Comparison of ENCODE assay signal across 10 cellular contexts in genomic region chr11:59918987-59919589, GRCh38. TPM values are rescaled to one million over a fixed set of nuclear protein-coding genes. Genes with fewer than 3 reads are reported as not detected.
DNase-seq lines count a peak whose midpoint lies in the region; ATAC-seq and TF ChIP-seq lines count a peak whose summit lies in the region.
"Had no signal": no experiment of that assay in that cellular context is flagged by ENCODE, and none has a peak within 500 bp of the region (broad histone marks: within the 10 kb centered on the region; RNA-seq: fewer than 3 reads in every experiment).

No MANE protein-coding gene starts in this region.

- H3K9me3 ChIP-seq in neural progenitor cell (ENCODE audit: low read depth): no peaks in the 10 kb centered on the region

- no peak overlapping the region for H3K4me3 Mint-ChIP-seq in neural progenitor cell

- TF ChIP-seq CTCF in GM06990 (IDR thresholded peaks at IDR 0.05; ENCODE audit: insufficient read depth, low read length, poor library complexity, severe bottlenecking): peak; percentile 59
- peak; percentile 65 for TF ChIP-seq CTCF in cardiac fibroblast (IDR thresholded peaks at IDR 0.05; ENCODE audit: low read depth, low read length)
- peak; percentile 62 for TF ChIP-seq CTCF in neural progenitor cell (IDR thresholded peaks at IDR 0.05)
- TF ChIP-seq CTCF in coronary artery (IDR thresholded peaks at IDR 0.05): no peak

- H3K4me1 Mint-ChIP-seq in neural progenitor cell: no peaks in the 10 kb centered on the region

- no peaks in the 10 kb centered on the region for H4K20me1 ChIP-seq in neural progenitor cell (ENCODE audit: low read depth)

- H3K4me3 ChIP-seq in GM06990 (replicated peaks; ENCODE audit: low read depth, low read length) (no peak overlapping the region), cardiac fibroblast (replicated peaks in 1 of 2; ENCODE audit: low read depth in 2 of 2, low read length in 2 of 2) (no peak overlapping the region), neural progenitor cell (no peak overlapping the region), coronary artery (no peak overlapping the region)

- H3K9me3 Mint-ChIP-seq in neural progenitor cell: peaks cover 24% of the 10 kb centered on the region

- no peaks in the 10 kb centered on the region for H3K27me3 ChIP-seq in GM06990 (replicated peaks; ENCODE audit: control insufficient read depth, insufficient read depth, low read length)
- H3K27me3 ChIP-seq in neural progenitor cell: no peaks in the 10 kb centered on the region

- no peak overlapping the region for H3K4me2 ChIP-seq in neural progenitor cell

- no peak overlapping the region for H3K27ac ChIP-seq in neural progenitor cell
- H3K27ac ChIP-seq in coronary artery: no peak overlapping the region

- H3K27me3 Mint-ChIP-seq in neural progenitor cell (ENCODE audit: insufficient read depth, low read depth): peaks cover 2% of the 10 kb centered on the region

- peak; percentile 52 for DNase-seq in ACHN
- DNase-seq in GM06990 (ENCODE audit: extremely low read depth, insufficient read length): no peak
- peak; percentile 13 for DNase-seq in NCI-H345 (lab: John Stamatoyannopoulos, UW)
- peak; percentile 55 to 81 for DNase-seq in cardiac fibroblast (ENCODE audit: low read depth in 2 of 2)
- DNase-seq in neural progenitor cell (ENCODE audit: low spot score): peak; percentile 33
- no peak for DNase-seq in activated CD8-positive, alpha-beta memory T cell treated with anti-CD3 and anti-CD28 coated beads, Interleukin-2, amount 50 U/mL, for 4 hours
- DNase-seq in coronary artery (ENCODE audit: low spot score): no peak

- no peaks in the 10 kb centered on the region for H3K4me1 ChIP-seq in neural progenitor cell

- H2AFZ ChIP-seq in neural progenitor cell (replicated peaks): no peak overlapping the region

- H3F3A ChIP-seq in neural progenitor cell (ENCODE audit: low read depth): no peaks in the 10 kb centered on the region

- no peaks in the 10 kb centered on the region for H3K36me3 ChIP-seq in GM06990 (ENCODE audit: control insufficient read depth, insufficient read depth, low read length)
- no peaks in the 10 kb centered on the region for H3K36me3 ChIP-seq in neural progenitor cell

- no peak for ATAC-seq in GM19467 (IDR thresholded peaks at IDR 0.05; ENCODE audit: unreplicated experiment)

- in situ Hi-C loops in ACHN (cut with HindIII; ENCODE audit: low pct_ligation_motif_present, low pct_unique_long_range_greater_than_20kb, low sequenced_read_pairs): no loop called here

- no peak overlapping the region for H3K9ac ChIP-seq in neural progenitor cell

- no peaks in the 10 kb centered on the region for H3K79me2 ChIP-seq in neural progenitor cell (ENCODE audit: low read depth)

- H3K36me3 Mint-ChIP-seq in neural progenitor cell: no peaks in the 10 kb centered on the region

- no peak overlapping the region for H3K27ac Mint-ChIP-seq in neural progenitor cell

RNA-seq across cellular contexts. Expression of gene OOSP1, which starts 19.1 kb away (rescaled TPM):
- total RNA-seq in neural progenitor cell (ENCODE audit: low replicate concordance): not detected in 2 replicates
- total RNA-seq: glomerular endothelial cell had no signal

RNA-seq across cellular contexts. Expression of gene OOSP3, which starts 40.5 kb away (rescaled TPM):
- not detected in 2 replicates for total RNA-seq in neural progenitor cell (ENCODE audit: low replicate concordance)
- total RNA-seq: glomerular endothelial cell, urinary bladder had no signal

RNA-seq across cellular contexts. Expression of gene OOSP4A, which starts 44.7 kb away (rescaled TPM):
- not detected in 2 replicates for total RNA-seq in neural progenitor cell (ENCODE audit: low replicate concordance)
- total RNA-seq: glomerular endothelial cell, urinary bladder had no signal

RNA-seq across cellular contexts. Expression of gene TCN1, which starts 52.8 kb away (rescaled TPM):
- not detected in 2 replicates for total RNA-seq in neural progenitor cell (ENCODE audit: low replicate concordance)
- total RNA-seq: glomerular endothelial cell, urinary bladder had no signal

Comparison
In these comparisons a context has a peak if more than half of its experiments do, and no peak if none do; other contexts are left out.
1. DNase-seq: peak in ACHN (single experiment), NCI-H345 (single experiment), cardiac fibroblast (2 of 2) and neural progenitor cell (single experiment); none in GM06990 (single experiment), activated CD8-positive, alpha-beta memory T cell treated with anti-CD3 and anti-CD28 coated beads, Interleukin-2, amount 50 U/mL, for 4 hours (single experiment) and coronary artery (single experiment).